Comparison of ENCODE assay signal across 14 cellular contexts in the genomic region with DNA sequence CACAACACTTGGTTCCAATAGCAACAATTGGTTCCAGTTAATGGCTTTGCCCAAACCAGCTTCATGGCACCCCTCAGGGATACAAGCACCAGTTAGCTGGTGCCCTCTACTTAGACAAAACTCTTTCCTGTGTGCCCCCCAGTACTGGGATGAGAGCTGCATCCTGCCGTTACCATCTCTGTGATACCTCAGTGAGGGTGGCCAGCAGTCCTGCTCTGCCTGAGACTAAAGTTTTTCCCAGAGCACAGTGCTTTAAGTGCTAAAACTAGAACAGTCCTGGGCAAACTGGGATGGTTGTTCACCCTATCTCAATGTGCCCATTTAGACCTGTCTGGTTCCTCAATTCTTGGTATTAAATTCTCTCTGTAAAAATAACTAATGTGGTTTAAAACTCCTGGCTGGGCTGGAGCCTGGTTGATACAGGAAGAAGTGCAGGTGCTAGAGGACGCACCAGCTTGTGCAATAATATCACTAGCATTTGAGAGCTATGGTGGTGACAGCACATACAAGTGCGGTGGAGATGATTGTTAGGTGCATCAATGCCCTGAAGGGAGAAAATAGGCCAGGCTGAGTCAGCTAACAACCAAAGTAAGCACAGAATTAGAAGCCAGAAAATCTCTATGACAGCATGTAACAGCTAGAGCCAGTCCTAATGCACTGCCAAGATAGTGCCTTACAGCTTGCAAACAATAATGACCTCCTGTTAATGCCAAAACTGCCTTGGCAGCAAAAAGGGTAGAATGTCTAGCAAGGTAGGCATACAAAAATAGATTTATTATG.
DNase-seq lines count a peak whose midpoint lies in the region; ATAC-seq and TF ChIP-seq lines count a peak whose summit lies in the region.
"Had no signal": no experiment of that assay in that cellular context is flagged by ENCODE, and none has a peak within 500 bp of the region (broad histone marks: within the 10 kb centered on the region; RNA-seq: fewer than 3 reads in every experiment).

No MANE protein-coding gene starts in this region.

- H3K36me3 ChIP-seq in GM23338 (ENCODE audit: insufficient read depth): no peaks in the 10 kb centered on the region
- no peaks in the 10 kb centered on the region for H3K36me3 ChIP-seq in naive thymus-derived CD4-positive, alpha-beta T cell (ENCODE audit: control insufficient read depth in 2 of 3, insufficient read depth in 3 of 3, low read length in 3 of 3)

- H3K4me3 ChIP-seq in epithelial cell of esophagus (ENCODE audit: low read length) (no peak overlapping the region), GM23338 (no peak overlapping the region)
- H3K4me3 ChIP-seq in naive thymus-derived CD4-positive, alpha-beta T cell (ENCODE audit: low read length): no peak overlapping the region

- no peaks in the 10 kb centered on the region for H3K9me3 ChIP-seq in naive thymus-derived CD4-positive, alpha-beta T cell (ENCODE audit: control insufficient read depth in 2 of 3, low read length in 3 of 3)

- no peaks in the 10 kb centered on the region for H4K20me1 ChIP-seq in GM23338 (replicated peaks; ENCODE audit: insufficient read depth)

- H3K36me3 Mint-ChIP-seq in GM23338 (ENCODE audit: low read depth): no peaks in the 10 kb centered on the region
- no peaks in the 10 kb centered on the region for H3K36me3 Mint-ChIP-seq in naive thymus-derived CD4-positive, alpha-beta T cell
- H3K36me3 Mint-ChIP-seq: stimulated activated naive B cell treated with anti-CD40 and anti-IgM and Interleukin-4, amounts not matched to agents 10 μg/mL and 1 μg/mL and 100 μg/mL, for 72 hours had no signal

- no peaks in the 10 kb centered on the region for H3K27me3 Mint-ChIP-seq in GM23338 (ENCODE audit: insufficient read depth, low read depth, poor library complexity)
- H3K27me3 Mint-ChIP-seq in naive thymus-derived CD4-positive, alpha-beta T cell: peaks cover 8 to 32% (median 14%) of the 10 kb centered on the region in 5 donors

- CTCF ChIA-PET in naive thymus-derived CD4-positive, alpha-beta T cell (lab: Charles Lee): no interaction called here

- POLR2A ChIA-PET in naive thymus-derived CD4-positive, alpha-beta T cell (lab: Charles Lee): no interaction called here

- no peaks in the 10 kb centered on the region for H3K9me2 ChIP-seq in GM23338 (ENCODE audit: insufficient read depth)

- H3K4me3 Mint-ChIP-seq in GM23338: no peak overlapping the region
- no peak overlapping the region for H3K4me3 Mint-ChIP-seq in naive thymus-derived CD4-positive, alpha-beta T cell
- H3K4me3 Mint-ChIP-seq: stimulated activated naive B cell treated with anti-CD40 and anti-IgM and Interleukin-4, amounts not matched to agents 10 μg/mL and 1 μg/mL and 100 μg/mL, for 72 hours had no signal

- no peaks in the 10 kb centered on the region for H3K27me3 ChIP-seq in GM23338 (ENCODE audit: insufficient read depth)
- H3K27me3 ChIP-seq in naive thymus-derived CD4-positive, alpha-beta T cell (ENCODE audit: control insufficient read depth in 2 of 2, insufficient read depth in 2 of 2, low read length in 2 of 2): no peaks in the 10 kb centered on the region

- no peak overlapping the region for H2AFZ ChIP-seq in GM23338

- intact Hi-C loops in naive thymus-derived CD4-positive, alpha-beta T cell (cut with micrococcal nuclease): no loop called here

- no peaks in the 10 kb centered on the region for H3K9me3 Mint-ChIP-seq in GM23338
- H3K9me3 Mint-ChIP-seq in naive thymus-derived CD4-positive, alpha-beta T cell: no peaks in the 10 kb centered on the region
- H3K9me3 Mint-ChIP-seq: stimulated activated naive B cell treated with anti-CD40 and anti-IgM and Interleukin-4, amounts not matched to agents 10 μg/mL and 1 μg/mL and 100 μg/mL, for 72 hours had no signal

- no peak for ATAC-seq in GM23338
- no peak for ATAC-seq in naive thymus-derived CD4-positive, alpha-beta T cell
- ATAC-seq: stimulated activated naive B cell treated with anti-CD40 and anti-IgM and Interleukin-4, amounts not matched to agents 10 μg/mL and 1 μg/mL and 100 μg/mL, for 72 hours had no signal

- H3K27ac ChIP-seq in C4-2B (peak overlapping the region; percentile 74), GM23338 (ENCODE audit: low read depth) (no peak overlapping the region)
- no peak overlapping the region for H3K27ac ChIP-seq in naive thymus-derived CD4-positive, alpha-beta T cell (ENCODE audit: low read depth, low read length)

- TF ChIP-seq CTCF in C4-2B (conservative IDR thresholded peaks at IDR 0.05) (no peak), epithelial cell of esophagus (IDR thresholded peaks at IDR 0.05; ENCODE audit: insufficient read depth, low read depth, low read length, missing control alignments) (no peak), GM23338 (conservative IDR thresholded peaks at IDR 0.05; ENCODE audit: low read depth in 2 of 2) (no peak)

- no peak overlapping the region for H3K27ac Mint-ChIP-seq in GM23338
- no peak overlapping the region for H3K27ac Mint-ChIP-seq in naive thymus-derived CD4-positive, alpha-beta T cell
- H3K27ac Mint-ChIP-seq: stimulated activated naive B cell treated with anti-CD40 and anti-IgM and Interleukin-4, amounts not matched to agents 10 μg/mL and 1 μg/mL and 100 μg/mL, for 72 hours had no signal

- H3K4me2 ChIP-seq in GM23338: no peak overlapping the region

- H3K4me1 Mint-ChIP-seq in GM23338: peaks cover 2% of the 10 kb centered on the region; the same call in 1 of the 3 replicates
- H3K4me1 Mint-ChIP-seq in naive thymus-derived CD4-positive, alpha-beta T cell: no peaks in the 10 kb centered on the region

- peak; percentile 84 to 90 for DNase-seq in NCI-H2081 (lab: John Stamatoyannopoulos, UW)
- peak; percentile 97 for DNase-seq in epithelial cell of esophagus (ENCODE audit: low read depth)
- peak; percentile 21 for DNase-seq in medulla oblongata (ENCODE audit: extremely low spot score)
- DNase-seq in GM23338 (ENCODE audit: low spot score): no peak
- DNase-seq in HuH-7.5 (ENCODE audit: low spot score): no peak
- no peak for DNase-seq in naive thymus-derived CD4-positive, alpha-beta T cell
- no peak for DNase-seq in activated CD4-positive, CD25-positive, alpha-beta regulatory T cell (lab: John Stamatoyannopoulos, UW)
- DNase-seq: activated CD4-positive, CD25-positive, alpha-beta regulatory T cell treated with anti-CD3 and anti-CD28 coated beads, Interleukin-2, amount 50 U/mL, for 72 hours; AML-193; GOT3; NCI-H526; stimulated activated CD4-positive, alpha-beta T cell treated with anti-CD3 and anti-CD28 coated beads, Interleukin-2, amount 100 ng/mL, for 48 hours; stimulated activated naive B cell treated with anti-CD40 and anti-IgM and Interleukin-4, amounts not matched to agents 10 μg/mL and 1 μg/mL and 100 μg/mL, for 72 hours had no signal

- no peaks in the 10 kb centered on the region for H3F3A ChIP-seq in GM23338 (replicated peaks; ENCODE audit: low read depth)

- H3K4me1 ChIP-seq in GM23338 (ENCODE audit: insufficient read depth): no peaks in the 10 kb centered on the region
- H3K4me1 ChIP-seq in naive thymus-derived CD4-positive, alpha-beta T cell (ENCODE audit: control insufficient read depth in 2 of 2, insufficient read depth in 2 of 2, low read length in 2 of 2): no peaks in the 10 kb centered on the region

- no peaks in the 10 kb centered on the region for H3K79me2 ChIP-seq in GM23338 (replicated peaks; ENCODE audit: insufficient read depth)

TF ChIP-seq in GM23338, 12 proteins besides CTCF, POLR2A, EP300 and RAD21 (continues in another document):
- TF ChIP-seq ZNF114 (CRISPR knock-in tag; IDR thresholded peaks at IDR 0.05): no peak

Comparison
In these comparisons a context has a peak if more than half of its experiments do, and no peak if none do; other contexts are left out.
1. DNase-seq: peak in NCI-H2081 (2 of 2), epithelial cell of esophagus (single experiment) and medulla oblongata (single experiment); none in GM23338 (single experiment), HuH-7.5 (single experiment), naive thymus-derived CD4-positive, alpha-beta T cell (0 of 9) and activated CD4-positive, CD25-positive, alpha-beta regulatory T cell (0 of 4).